18 cellular contexts compared by ENCODE assay signal in the genomic region with DNA sequence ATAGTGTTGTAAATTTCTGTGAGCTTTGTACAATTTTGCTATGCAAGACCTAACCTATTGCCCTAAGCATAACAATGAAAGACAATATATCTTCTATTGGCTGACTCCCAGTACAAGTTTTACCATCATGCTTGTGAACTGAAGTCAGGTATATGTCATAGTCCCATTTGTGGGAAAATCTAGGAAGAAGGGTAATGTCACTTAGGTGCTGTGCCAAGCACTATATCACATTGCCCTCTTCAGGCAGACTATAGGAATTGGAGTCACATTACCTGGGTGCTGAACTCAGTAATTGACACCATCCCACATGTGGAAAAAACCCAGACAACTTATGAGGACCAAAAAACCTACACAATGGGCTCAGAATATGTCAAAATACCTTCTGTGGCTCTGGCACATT.
DNase-seq lines count a peak whose midpoint lies in the region; FAIRE-seq and TF ChIP-seq lines count a peak whose summit lies in the region.
"Had no signal": no experiment of that assay in that cellular context is flagged by ENCODE, and none has a peak within 500 bp of the region (broad histone marks: within the 10 kb centered on the region; RNA-seq: fewer than 3 reads in every experiment).

No MANE protein-coding gene starts in this region.

- H3K4me1 Mint-ChIP-seq in MCF 10A (ENCODE audit: insufficient read depth, unreplicated experiment): no peaks in the 10 kb centered on the region
- H3K4me1 Mint-ChIP-seq: endodermal cell; stimulated activated effector memory CD8-positive, alpha-beta T cell treated with anti-CD3 and anti-CD28 coated beads, Interleukin-12 subunit alpha, Interleukin-12 subunit beta, amount 100 ng/mL, for 72 hours; WTC11 had no signal

- H3K27ac Mint-ChIP-seq in MCF 10A (ENCODE audit: low read depth, unreplicated experiment): no peak overlapping the region
- H3K27ac Mint-ChIP-seq: endodermal cell; stimulated activated effector memory CD8-positive, alpha-beta T cell treated with anti-CD3 and anti-CD28 coated beads, Interleukin-12 subunit alpha, Interleukin-12 subunit beta, amount 100 ng/mL, for 72 hours; WTC11 had no signal

- H3K27me3 Mint-ChIP-seq in MCF 10A (ENCODE audit: insufficient read depth, unreplicated experiment): no peaks in the 10 kb centered on the region

- no peaks in the 10 kb centered on the region for H3K9me3 Mint-ChIP-seq in MCF 10A (ENCODE audit: unreplicated experiment)
- H3K9me3 Mint-ChIP-seq: endodermal cell; stimulated activated effector memory CD8-positive, alpha-beta T cell treated with anti-CD3 and anti-CD28 coated beads, Interleukin-12 subunit alpha, Interleukin-12 subunit beta, amount 100 ng/mL, for 72 hours; WTC11 had no signal

- intact Hi-C loops in MCF 10A (cut with micrococcal nuclease): no loop called here

- no peak overlapping the region for H3K27ac ChIP-seq in 22Rv1
- H3K27ac ChIP-seq: ascending aorta, parathyroid adenoma had no signal

- CTCF ChIA-PET in MCF 10A (lab: Yijun Ruan, JAX): no interaction called here

- no TSS peak for BruUV-seq in MCF 10A (replicated peaks; lab: Mats Ljungman, UMichigan)

- H3K4me3 ChIP-seq in GM12864 (ENCODE audit: low read depth, low read length): no peak overlapping the region
- no peak overlapping the region for H3K4me3 ChIP-seq in fibroblast of villous mesenchyme (ENCODE audit: low read depth, low read length)
- H3K4me3 ChIP-seq: ascending aorta had no signal

- DNase-seq in GM12864 (ENCODE audit: low read depth) (no peak), NCI-H69 (lab: John Stamatoyannopoulos, UW) (peak; percentile 62), fibroblast of villous mesenchyme (ENCODE audit: low read depth) (peak; percentile 61), anterior cingulate cortex (lab: John Stamatoyannopoulos, UW) (no peak), SK-N-DZ (ENCODE audit: low spot score) (no peak), D721Med (ENCODE audit: insufficient read length, low spot score) (no peak), MCF 10A (ENCODE audit: unreplicated experiment) (no peak)
- DNase-seq: activated T-cell treated with anti-CD3 and anti-CD28 coated beads, Interleukin-2, amount 50 U/mL, for 1 hour; endodermal cell; GF-D8; hippocampal formation; NCI-H1092 treated with DMSO at 0.1 percent for 48 hours; NCI-H748 treated with DMSO at 0.1 percent for 48 hours had no signal

- no peak overlapping the region for H3K4me3 Mint-ChIP-seq in MCF 10A (ENCODE audit: unreplicated experiment)
- H3K4me3 Mint-ChIP-seq: endodermal cell; stimulated activated effector memory CD8-positive, alpha-beta T cell treated with anti-CD3 and anti-CD28 coated beads, Interleukin-12 subunit alpha, Interleukin-12 subunit beta, amount 100 ng/mL, for 72 hours; WTC11 had no signal

- TF ChIP-seq CTCF in 22Rv1 (IDR thresholded peaks at IDR 0.05): peak; percentile 52
- TF ChIP-seq CTCF in GM12864 (IDR thresholded peaks at IDR 0.05; ENCODE audit: low read depth, low read length, missing control alignments): peak; percentile 46
- TF ChIP-seq CTCF in fibroblast of villous mesenchyme (IDR thresholded peaks at IDR 0.05; ENCODE audit: insufficient read depth, low read depth, low read length): peak; percentile 49
- no peak for TF ChIP-seq CTCF in D721Med (IDR thresholded peaks at IDR 0.05; ENCODE audit: insufficient read depth, missing control alignments)
- no peak for TF ChIP-seq CTCF in MCF 10A (IDR thresholded peaks at IDR 0.05; ENCODE audit: unreplicated experiment)

- POLR2A ChIA-PET in MCF 10A (lab: Yijun Ruan, JAX): no interaction called here

- FAIRE-seq in D721Med (lab: Jason Lieb, UNC): no peak

- H3K36me3 Mint-ChIP-seq in MCF 10A (ENCODE audit: insufficient read depth, unreplicated experiment): no peaks in the 10 kb centered on the region
- H3K36me3 Mint-ChIP-seq: stimulated activated effector memory CD8-positive, alpha-beta T cell treated with anti-CD3 and anti-CD28 coated beads, Interleukin-12 subunit alpha, Interleukin-12 subunit beta, amount 100 ng/mL, for 72 hours; WTC11 had no signal

Comparison
In these comparisons a context has a peak if more than half of its experiments do, and no peak if none do; other contexts are left out.
1. CTCF ChIP-seq: peak in 22Rv1 (single experiment), GM12864 (single experiment) and fibroblast of villous mesenchyme (single experiment); none in D721Med (single experiment) and MCF 10A (single experiment).
2. DNase-seq: peak in NCI-H69 (single experiment) and fibroblast of villous mesenchyme (single experiment); none in GM12864 (single experiment), anterior cingulate cortex (0 of 58), SK-N-DZ (single experiment), D721Med (single experiment) and MCF 10A (single experiment).